In the genomic region with DNA sequence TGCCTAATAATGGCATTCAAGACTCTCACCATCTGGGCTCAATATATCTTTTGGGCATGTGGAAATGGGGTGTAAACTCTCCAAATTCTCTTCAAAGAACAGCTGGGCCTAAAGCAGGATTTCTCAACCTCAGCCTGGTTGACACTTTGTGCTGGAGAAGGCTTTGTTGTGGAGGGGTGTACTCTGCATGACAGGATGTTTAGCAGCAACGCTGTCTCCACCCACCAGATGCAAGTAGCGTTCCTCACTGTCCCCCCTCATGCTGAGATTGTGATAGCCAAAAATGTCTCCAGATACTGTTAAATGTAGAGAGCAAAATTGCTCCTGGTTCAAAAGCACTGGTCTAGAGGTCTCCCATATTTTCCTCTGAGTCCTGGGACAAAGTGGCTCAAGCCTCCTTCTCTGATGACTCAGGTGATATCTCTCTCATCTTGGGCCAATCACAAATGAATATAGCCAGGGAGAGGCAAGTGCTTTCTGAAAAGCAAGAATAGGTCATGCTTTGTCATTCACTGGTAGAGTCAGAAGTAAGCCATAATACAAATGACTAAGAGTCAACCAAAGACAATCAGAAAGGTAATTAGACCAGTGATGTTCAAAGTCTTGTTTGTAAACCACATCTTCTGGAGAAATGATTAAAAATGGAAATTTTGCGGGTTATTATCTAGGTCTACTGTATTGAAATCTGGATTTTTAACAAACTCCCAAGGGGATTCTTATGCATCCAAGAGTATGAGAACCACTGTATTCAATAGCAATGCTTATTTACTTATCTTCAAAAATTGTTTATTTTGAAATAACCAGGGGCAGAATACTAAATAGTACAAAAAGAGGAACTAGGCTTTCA, we compare ENCODE assay signal across 10 cellular contexts.
DNase-seq lines count a peak whose midpoint lies in the region; ATAC-seq and TF ChIP-seq lines count a peak whose summit lies in the region.
"Had no signal": no experiment of that assay in that cellular context is flagged by ENCODE, and none has a peak within 500 bp of the region (broad histone marks: within the 10 kb centered on the region; RNA-seq: fewer than 3 reads in every experiment).

No MANE protein-coding gene starts in this region.

- H3K4me3 ChIP-seq in right atrium auricular region = no peak overlapping the region
- H3K4me3 ChIP-seq in fibroblast of villous mesenchyme (ENCODE audit: low read depth, low read length) = no peak overlapping the region
- H3K4me3 ChIP-seq in upper lobe of right lung = no peak overlapping the region
- H3K4me3 ChIP-seq: MG63 had no signal

- intact Hi-C loops in left ventricle myocardium superior (cut with micrococcal nuclease) (no loop called here), upper lobe of right lung (cut with DNase I) (no loop called here)

- H3K36me3 ChIP-seq in right atrium auricular region (no peaks in the 10 kb centered on the region), upper lobe of right lung (no peaks in the 10 kb centered on the region)
- H3K36me3 ChIP-seq: MG63 had no signal

- H3K9me3 ChIP-seq in right atrium auricular region (no peaks in the 10 kb centered on the region), upper lobe of right lung (no peaks in the 10 kb centered on the region)
- H3K9me3 ChIP-seq: MG63 had no signal

- DNase-seq in left ventricle myocardium superior (no peak), right atrium auricular region (ENCODE audit: low spot score) (no peak), fibroblast of villous mesenchyme (ENCODE audit: low read depth) (peak; percentile 26), upper lobe of right lung (no peak), NCI-H1436 treated with DMSO at 0.1 percent for 48 hours (lab: John Stamatoyannopoulos, UW) (no peak), iPS-NIHi11 (ENCODE audit: low spot score) (no peak)
- DNase-seq in activated CD8-positive, alpha-beta memory T cell treated with anti-CD3 and anti-CD28 coated beads, Interleukin-2, amount 50 U/mL, for 4 hours = peak; percentile 26
- DNase-seq: AML-193, MG63 had no signal

- H3K4me1 ChIP-seq in right atrium auricular region (peaks cover 0 to 11% of the 10 kb centered on the region in 2 donors), upper lobe of right lung (no peaks in the 10 kb centered on the region)

- H3K27me3 ChIP-seq in right atrium auricular region = no peaks in the 10 kb centered on the region
- no peaks in the 10 kb centered on the region for H3K27me3 ChIP-seq in upper lobe of right lung
- H3K27me3 ChIP-seq: MG63 had no signal

- H3K27ac ChIP-seq in right atrium auricular region (no peak overlapping the region), upper lobe of right lung (no peak overlapping the region)

- ATAC-seq in left ventricle myocardium superior = peak; percentile 75
- ATAC-seq in upper lobe of right lung = peak; percentile 37
- ATAC-seq in HG03159 (IDR thresholded peaks at IDR 0.05; ENCODE audit: unreplicated experiment) = no peak

- TF ChIP-seq CTCF in right atrium auricular region (IDR thresholded peaks at IDR 0.05) (no peak), fibroblast of villous mesenchyme (IDR thresholded peaks at IDR 0.05; ENCODE audit: insufficient read depth, low read depth, low read length) (no peak), upper lobe of right lung (IDR thresholded peaks at IDR 0.05) (no peak)

Comparison
In these comparisons a context has a peak if more than half of its experiments do, and no peak if none do; other contexts are left out.
1. DNase-seq: peak in activated CD8-positive, alpha-beta memory T cell treated with anti-CD3 and anti-CD28 coated beads, Interleukin-2, amount 50 U/mL, for 4 hours (single experiment) and fibroblast of villous mesenchyme (single experiment); none in left ventricle myocardium superior (single experiment), right atrium auricular region (single experiment), upper lobe of right lung (single experiment), NCI-H1436 treated with DMSO at 0.1 percent for 48 hours (single experiment) and iPS-NIHi11 (single experiment).